Comparison of ENCODE assay signal across 7 cellular contexts in the genomic region with DNA sequence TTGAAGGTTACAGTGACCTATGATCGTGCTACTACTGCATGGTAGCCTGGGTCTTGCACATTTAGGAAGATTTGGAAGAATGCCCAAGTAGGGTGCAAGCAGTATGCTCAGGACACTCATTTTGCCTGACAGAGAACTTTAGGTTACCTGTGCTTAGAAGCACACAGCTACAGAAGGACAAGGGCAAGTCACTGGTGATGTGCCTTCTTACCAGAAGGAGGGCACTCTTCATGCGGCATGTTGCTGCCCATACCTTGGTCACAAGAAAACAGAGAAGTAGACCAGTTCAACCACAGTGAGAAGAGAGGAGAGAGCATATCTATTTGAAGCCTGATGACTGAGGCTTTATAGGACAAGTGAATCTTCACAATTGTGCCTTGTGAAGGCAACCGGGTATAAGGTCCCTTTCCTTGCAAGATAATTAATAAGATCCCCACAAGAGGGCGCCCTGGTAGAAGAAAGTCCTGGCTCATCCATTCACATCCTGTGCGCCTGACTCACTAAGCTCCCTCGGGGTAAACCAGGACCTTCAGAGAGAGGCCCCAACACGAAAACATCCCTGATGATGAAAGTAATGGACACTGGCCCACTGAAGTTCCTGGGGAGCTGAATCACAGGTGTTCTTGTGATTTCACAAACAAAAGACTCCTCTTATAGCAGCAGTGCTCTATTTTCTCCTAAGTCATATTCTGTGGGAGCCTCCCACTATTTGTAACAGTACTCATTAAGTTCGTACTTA. TPM values are rescaled to one million over a fixed set of nuclear protein-coding genes. Genes with fewer than 3 reads are reported as not detected.
A peak's percentile ranks its signal among the peaks of the same experiment; 100 is the strongest.
DNase-seq lines count a peak whose midpoint lies in the region; ATAC-seq and TF ChIP-seq lines count a peak whose summit lies in the region.

No MANE protein-coding gene starts in this region.

- H3K4me1 ChIP-seq in ascending aorta = peaks cover 0 to 4% of the 10 kb centered on the region in 2 donors
- H3K4me1 ChIP-seq in hepatocyte (ENCODE audit: insufficient read depth) = no peaks in the 10 kb centered on the region

- H3K36me3 Mint-ChIP-seq in T-helper 17 cell (ENCODE audit: low read depth) = no peaks in the 10 kb centered on the region

- H3K4me2 ChIP-seq in hepatocyte = no peak overlapping the region

- H3K9me3 ChIP-seq in T-helper 17 cell (ENCODE audit: control insufficient read depth, low read length, poor library complexity, severe bottlenecking) (no peaks in the 10 kb centered on the region), ascending aorta (no peaks in the 10 kb centered on the region), hepatocyte (ENCODE audit: low read depth) (no peaks in the 10 kb centered on the region)

- WGBS in hepatocyte (ENCODE audit: low lambda C conversion rate, missing lambda C conversion rate) = 32% methylated on average over 8 of the region's 8 CpGs

- H4K20me1 ChIP-seq in hepatocyte (ENCODE audit: insufficient read depth, poor library complexity, severe bottlenecking) = no peaks in the 10 kb centered on the region

- H3K27me3 ChIP-seq in ascending aorta (no peaks in the 10 kb centered on the region), hepatocyte (no peaks in the 10 kb centered on the region)

- H3K4me3 Mint-ChIP-seq in T-helper 17 cell = no peak overlapping the region

- H3K27ac ChIP-seq in ascending aorta (no peak overlapping the region), hepatocyte (no peak overlapping the region)

- TF ChIP-seq CTCF in GM13977 (IDR thresholded peaks at IDR 0.05; ENCODE audit: extremely low read depth, insufficient read depth, missing control alignments) (peak; percentile 67), ascending aorta (IDR thresholded peaks at IDR 0.05) (peak; percentile 53 to 76 (median 75)), hepatocyte (IDR thresholded peaks at IDR 0.05; ENCODE audit: poor library complexity) (peak; percentile 69)

- no peak overlapping the region for H2AFZ ChIP-seq in hepatocyte

- H3K4me1 Mint-ChIP-seq in T-helper 17 cell = peaks cover 9% of the 10 kb centered on the region

- H3K36me3 ChIP-seq in ascending aorta = no peaks in the 10 kb centered on the region
- no peaks in the 10 kb centered on the region for H3K36me3 ChIP-seq in hepatocyte (replicated peaks; ENCODE audit: insufficient read depth, low read depth)

- DNase-seq in GM13977 (ENCODE audit: low spot score) (peak; percentile 49), NCI-H1436 (lab: John Stamatoyannopoulos, UW) (peak; percentile 77), T-helper 17 cell (peak; percentile 32 to 59 (median 32)), ascending aorta (ENCODE audit: low spot score in 2 of 2) (peak; percentile 48 to 95), hepatocyte (ENCODE audit: low spot score) (peak; percentile 95), skeletal muscle cell (ENCODE audit: low read depth) (peak; percentile 96)

- H3K9me2 ChIP-seq in hepatocyte (replicated peaks; ENCODE audit: insufficient read depth) = no peaks in the 10 kb centered on the region

- ATAC-seq in HG02678 (IDR thresholded peaks at IDR 0.05; ENCODE audit: unreplicated experiment) (peak; percentile 94), T-helper 17 cell (peak; percentile 92)

- peaks cover 8% of the 10 kb centered on the region for H3K27me3 Mint-ChIP-seq in T-helper 17 cell

- H3K4me3 ChIP-seq in ascending aorta = no peak overlapping the region
- no peak overlapping the region for H3K4me3 ChIP-seq in hepatocyte
- H3K4me3 ChIP-seq in skeletal muscle cell (ENCODE audit: low read depth, low read length) = no peak overlapping the region

- intact Hi-C loops in ascending aorta (cut with DNase I) = loop anchor here (1.0 to 10.0 kb wide), 4 partner anchors 104 to 597 kb away; a partner anchor contains a TSS

- in situ Hi-C loops in GM13977 (cut with MboI; ENCODE audit: low pct_unique_long_range_greater_than_20kb, low sequenced_read_pairs, unreplicated experiment) = loop anchor here (5.0 kb wide), 1 partner anchor 597 kb away; no protein-coding TSS in a partner anchor

- no peaks in the 10 kb centered on the region for H3K79me2 ChIP-seq in hepatocyte

- H3K27ac Mint-ChIP-seq in T-helper 17 cell = peak overlapping the region; percentile 65

RNA-seq across cellular contexts. Expression of a gene that starts 38.1 kb away (rescaled TPM):
- total RNA-seq in T-helper 17 cell (10 to 100 TPM; 18.8 to 29.9 TPM), ascending aorta (1.5 TPM), hepatocyte (126 and 129 TPM in 2 replicates)
- 35.0 and 39.9 TPM in 2 replicates for polyA plus RNA-seq in hepatocyte

Comparison
In these comparisons a context has a peak if more than half of its experiments do, and no peak if none do; other contexts are left out.
1. DNase-seq: peak in every context shown above with its lines; median percentile 96 in skeletal muscle cell; 95 in hepatocyte; 77 in NCI-H1436; 72 in ascending aorta; 49 in GM13977; 32 in T-helper 17 cell.